Comparison of ENCODE assay signal across 7 cellular contexts in the genomic region with DNA sequence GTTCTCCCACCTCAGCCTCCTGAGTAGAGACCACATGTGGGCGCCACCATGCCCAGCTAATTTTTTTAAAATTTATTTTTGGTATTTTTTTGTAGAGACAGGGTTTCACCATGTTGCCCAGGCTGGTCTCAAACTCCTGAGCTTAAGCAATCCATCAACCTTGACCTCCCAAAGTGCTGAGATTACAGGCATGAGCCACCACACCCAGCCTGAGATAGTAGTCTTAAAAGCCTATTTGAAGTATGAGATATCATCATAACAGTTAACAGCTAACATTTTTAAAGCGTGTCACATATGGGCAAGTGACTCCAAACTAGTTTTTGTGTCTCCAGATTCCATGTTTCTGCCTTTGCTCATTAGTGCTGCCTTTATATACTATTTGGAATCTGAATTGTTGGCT.
"Had no signal": no experiment of that assay in that cellular context is flagged by ENCODE, and none has a peak within 500 bp of the region (broad histone marks: within the 10 kb centered on the region; RNA-seq: fewer than 3 reads in every experiment).

No MANE protein-coding gene starts in this region.

- H3K27ac Mint-ChIP-seq: GM23338, H9, HFFc6 had no signal

- H2AFZ ChIP-seq: GM23248, GM23338 had no signal

- H3K36me3 ChIP-seq: HAP-1 had no signal

- H3K4me3 Mint-ChIP-seq: GM23338, H9, HFFc6 had no signal

- H3K9ac ChIP-seq: GM23248 had no signal

- H3K4me3 ChIP-seq: GM23248, GM23338, HAP-1 had no signal

- H3K9me3 ChIP-seq: HAP-1 had no signal

- H3K27ac ChIP-seq: GM23248 had no signal

- H3K4me1 ChIP-seq: HAP-1 had no signal

- H3K9me3 Mint-ChIP-seq: GM23338, H9 had no signal

- H3K4me2 ChIP-seq: GM23338 had no signal

- DNase-seq: GM23248, GOT3, H9, HCEC 1CT, HFFc6 had no signal
